In genomic region chr20:8209061-8209460, GRCh38 we compare ENCODE assay signal across 11 cellular contexts.
A peak's percentile ranks its signal among the peaks of the same experiment; 100 is the strongest.
DNase-seq lines count a peak whose midpoint lies in the region; ATAC-seq and FAIRE-seq lines count a peak whose summit lies in the region.
"Had no signal": no experiment of that assay in that cellular context is flagged by ENCODE, and none has a peak within 500 bp of the region (broad histone marks: within the 10 kb centered on the region; RNA-seq: fewer than 3 reads in every experiment).

No MANE protein-coding gene starts in this region.

- peak; percentile 98 for FAIRE-seq in endometrium (lab: Jason Lieb, UNC)

- DNase-seq in CD1c-positive myeloid dendritic cell (ENCODE audit: extremely low spot score) (peak; percentile 40), SW480 (ENCODE audit: low spot score) (no peak), NCI-H146 treated with DMSO at 0.1 percent for 48 hours (lab: John Stamatoyannopoulos, UW; ENCODE audit: unreplicated experiment) (no peak), NCI-H2171 (lab: John Stamatoyannopoulos, UW) (no peak)
- no peak for DNase-seq in stimulated activated CD4-positive, alpha-beta T cell treated with anti-CD3 and anti-CD28 coated beads, Interleukin-2, amount 100 ng/mL, for 24 hours
- DNase-seq: activated T-cell treated with anti-CD3 and anti-CD28 coated beads, Interleukin-2, amount 50 U/mL, for 24 hours; CD4-positive, CD25-positive, alpha-beta regulatory T cell; occipital lobe had no signal

- ATAC-seq in GM19395 (IDR thresholded peaks at IDR 0.05; ENCODE audit: unreplicated experiment) (peak; percentile 66), HG03097 (IDR thresholded peaks at IDR 0.05; ENCODE audit: low FRiP score, unreplicated experiment) (peak; percentile 44)
